ENCODE assay signal across 19 cellular contexts in genomic region chrX:115311666-115312065, GRCh38. TPM values are rescaled to one million over a fixed set of nuclear protein-coding genes. Genes with fewer than 3 reads are reported as not detected.
A peak's percentile ranks its signal among the peaks of the same experiment; 100 is the strongest.
DNase-seq lines count a peak whose midpoint lies in the region; ATAC-seq and TF ChIP-seq lines count a peak whose summit lies in the region.
"Had no signal": no experiment of that assay in that cellular context is flagged by ENCODE, and none has a peak within 500 bp of the region (broad histone marks: within the 10 kb centered on the region; RNA-seq: fewer than 3 reads in every experiment).

No MANE protein-coding gene starts in this region.

- H3K4me3 ChIP-seq in astrocyte of the spinal cord (ENCODE audit: low read depth, low read length): no peak overlapping the region
- H3K4me3 ChIP-seq in coronary artery: no peak overlapping the region
- H3K4me3 ChIP-seq: lung, thyroid gland had no signal

- POLR2A ChIA-PET in T-cell (lab: Charles Lee): no interaction called here

- peaks cover 0 to 13% of the 10 kb centered on the region in 2 donors for H3K27me3 Mint-ChIP-seq in T-cell

- H3K9me3 Mint-ChIP-seq in T-cell: no peaks in the 10 kb centered on the region
- H3K9me3 Mint-ChIP-seq: activated T-cell treated with anti-CD3 and anti-CD28 coated beads, Interleukin-2, amount 50 U/mL, for 4 hours had no signal

- peaks cover 9% of the 10 kb centered on the region for H3K4me1 ChIP-seq in ES-I3 (ENCODE audit: insufficient read depth, low read length)
- H3K4me1 ChIP-seq: foreskin keratinocyte, thyroid gland had no signal

- in situ Hi-C loops in astrocyte of the spinal cord (cut with HindIII; ENCODE audit: low sequenced_read_pairs): no loop called here

- ATAC-seq in T-cell (replicated peaks in 1 of 4): no peak
- ATAC-seq: activated T-cell treated with anti-CD3 and anti-CD28 coated beads, Interleukin-2, amount 50 U/mL, for 4 hours; foreskin keratinocyte had no signal

- H3K4me1 Mint-ChIP-seq in T-cell: no peaks in the 10 kb centered on the region

- TF ChIP-seq CTCF in astrocyte of the spinal cord (IDR thresholded peaks at IDR 0.05; ENCODE audit: low read depth, low read length) (no peak), coronary artery (IDR thresholded peaks at IDR 0.05) (no peak)

- CTCF ChIA-PET in T-cell (lab: Charles Lee): no interaction called here

- H3K9me3 ChIP-seq in ES-I3 (ENCODE audit: control insufficient read depth, insufficient read depth, low read length): peaks cover 3% of the 10 kb centered on the region
- H3K9me3 ChIP-seq: neutrophil, thyroid gland had no signal

- H3K27ac Mint-ChIP-seq in T-cell: no peak overlapping the region

- DNase-seq in astrocyte of the spinal cord (ENCODE audit: low read depth, low spot score): peak; percentile 6
- DNase-seq in hypothalamus (lab: John Stamatoyannopoulos, UW): peak in 31 of 51 donors; percentile 1 to 55 (median 13)
- DNase-seq in nucleus accumbens (lab: John Stamatoyannopoulos, UW): peak in 35 of 56 donors; percentile 0 to 65 (median 4)
- no peak for DNase-seq in HCEC 1CT
- no peak for DNase-seq in glomerular visceral epithelial cell (ENCODE audit: extremely low spot score)
- DNase-seq in coronary artery (ENCODE audit: low spot score): no peak
- DNase-seq in T-cell: no peak
- DNase-seq: activated CD4-positive, alpha-beta T cell treated with anti-CD3 and anti-CD28 coated beads for 4 hours; activated T-cell treated with anti-CD3 and anti-CD28 coated beads, Interleukin-2, amount 50 U/mL, for 4 hours; DMS 273 treated with DMSO at 0.1 percent for 48 hours; effector CD4-positive, alpha-beta T cell; foreskin keratinocyte; NCI-H2029; NCI-H774 had no signal

- no peak overlapping the region for H3K27ac ChIP-seq in coronary artery
- H3K27ac ChIP-seq: foreskin keratinocyte, neutrophil, thyroid gland had no signal

- H3K9ac ChIP-seq in ES-I3 (ENCODE audit: low read depth, low read length): peak overlapping the region; percentile 41

- no peaks in the 10 kb centered on the region for H3K36me3 Mint-ChIP-seq in T-cell

- H3K36me3 ChIP-seq in ES-I3 (ENCODE audit: insufficient read depth, low read length): no peaks in the 10 kb centered on the region
- H3K36me3 ChIP-seq: neutrophil, thyroid gland had no signal

- H3K4me3 Mint-ChIP-seq in T-cell: no peak overlapping the region
- H3K4me3 Mint-ChIP-seq: activated T-cell treated with anti-CD3 and anti-CD28 coated beads, Interleukin-2, amount 50 U/mL, for 4 hours had no signal

RNA-seq across cellular contexts. Expression of gene LUZP4, which starts 22.2 kb away (rescaled TPM):
- not detected for total RNA-seq in T-cell
- total RNA-seq: activated T-cell treated with anti-CD3 and anti-CD28 coated beads, Interleukin-2, amount 50 U/mL, for 4 hours; foreskin keratinocyte; lung; T-helper 2 cell treated with Interferon-gamma antibody and Interleukin-4, amounts not matched to agents 100 ng/mL and 5 ng/mL, for 36 hours; thyroid gland had no signal

Comparison
In these comparisons a context has a peak if more than half of its experiments do, and no peak if none do; other contexts are left out.
1. DNase-seq: peak in astrocyte of the spinal cord (single experiment), hypothalamus (31 of 51) and nucleus accumbens (35 of 56); none in HCEC 1CT (single experiment), glomerular visceral epithelial cell (single experiment), coronary artery (single experiment) and T-cell (0 of 34).